1 cellular context compared by ENCODE assay signal in the genomic region with DNA sequence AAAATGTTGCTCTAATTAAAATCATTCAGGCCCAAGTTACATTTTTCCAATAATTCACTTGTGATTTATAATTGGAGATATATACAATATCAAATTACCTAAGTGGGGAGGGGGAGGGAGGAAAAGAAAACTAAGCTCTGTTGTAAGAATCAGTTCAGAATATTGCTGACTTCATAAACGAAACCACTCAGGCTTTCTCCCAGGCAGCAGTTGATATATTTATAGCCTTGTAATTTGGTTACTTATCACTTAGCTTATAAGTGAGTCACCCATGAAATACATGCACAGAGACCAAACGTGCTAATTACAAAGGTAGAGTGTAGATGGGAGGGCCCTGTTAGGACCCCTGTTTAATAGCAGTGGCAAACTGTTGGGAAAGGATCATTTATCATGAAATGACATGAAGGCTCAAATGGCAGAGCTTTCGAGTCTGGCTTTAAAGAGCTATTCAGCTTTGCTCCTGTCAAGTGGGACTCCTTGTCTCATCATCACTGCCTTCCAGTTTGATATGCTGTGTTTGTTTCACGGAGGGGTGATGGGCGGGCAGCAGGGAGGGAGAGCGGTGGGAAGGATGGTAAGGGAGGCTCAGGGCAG.
TF ChIP-seq lines count a peak whose summit lies in the region.

No MANE protein-coding gene starts in this region.

TF ChIP-seq in SK-N-SH treated with all-trans-retinoic acid at 6 μM for 48 hours, 23 proteins besides CTCF, POLR2A, EP300 and RAD21 (continued from another document):
- TF ChIP-seq, protein P1, sequence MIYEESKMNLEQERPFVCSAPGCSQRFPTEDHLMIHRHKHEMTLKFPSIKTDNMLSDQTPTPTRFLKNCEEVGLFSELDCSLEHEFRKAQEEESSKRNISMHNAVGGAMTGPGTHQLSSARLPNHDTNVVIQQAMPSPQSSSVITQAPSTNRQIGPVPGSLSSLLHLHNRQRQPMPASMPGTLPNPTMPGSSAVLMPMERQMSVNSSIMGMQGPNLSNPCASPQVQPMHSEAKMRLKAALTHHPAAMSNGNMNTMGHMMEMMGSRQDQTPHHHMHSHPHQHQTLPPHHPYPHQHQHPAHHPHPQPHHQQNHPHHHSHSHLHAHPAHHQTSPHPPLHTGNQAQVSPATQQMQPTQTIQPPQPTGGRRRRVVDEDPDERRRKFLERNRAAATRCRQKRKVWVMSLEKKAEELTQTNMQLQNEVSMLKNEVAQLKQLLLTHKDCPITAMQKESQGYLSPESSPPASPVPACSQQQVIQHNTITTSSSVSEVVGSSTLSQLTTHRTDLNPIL (CRISPR knock-in tag; IDR thresholded peaks at IDR 0.05; ENCODE audit: low read depth), result peak; percentile 75
- TF ChIP-seq, protein P2, sequence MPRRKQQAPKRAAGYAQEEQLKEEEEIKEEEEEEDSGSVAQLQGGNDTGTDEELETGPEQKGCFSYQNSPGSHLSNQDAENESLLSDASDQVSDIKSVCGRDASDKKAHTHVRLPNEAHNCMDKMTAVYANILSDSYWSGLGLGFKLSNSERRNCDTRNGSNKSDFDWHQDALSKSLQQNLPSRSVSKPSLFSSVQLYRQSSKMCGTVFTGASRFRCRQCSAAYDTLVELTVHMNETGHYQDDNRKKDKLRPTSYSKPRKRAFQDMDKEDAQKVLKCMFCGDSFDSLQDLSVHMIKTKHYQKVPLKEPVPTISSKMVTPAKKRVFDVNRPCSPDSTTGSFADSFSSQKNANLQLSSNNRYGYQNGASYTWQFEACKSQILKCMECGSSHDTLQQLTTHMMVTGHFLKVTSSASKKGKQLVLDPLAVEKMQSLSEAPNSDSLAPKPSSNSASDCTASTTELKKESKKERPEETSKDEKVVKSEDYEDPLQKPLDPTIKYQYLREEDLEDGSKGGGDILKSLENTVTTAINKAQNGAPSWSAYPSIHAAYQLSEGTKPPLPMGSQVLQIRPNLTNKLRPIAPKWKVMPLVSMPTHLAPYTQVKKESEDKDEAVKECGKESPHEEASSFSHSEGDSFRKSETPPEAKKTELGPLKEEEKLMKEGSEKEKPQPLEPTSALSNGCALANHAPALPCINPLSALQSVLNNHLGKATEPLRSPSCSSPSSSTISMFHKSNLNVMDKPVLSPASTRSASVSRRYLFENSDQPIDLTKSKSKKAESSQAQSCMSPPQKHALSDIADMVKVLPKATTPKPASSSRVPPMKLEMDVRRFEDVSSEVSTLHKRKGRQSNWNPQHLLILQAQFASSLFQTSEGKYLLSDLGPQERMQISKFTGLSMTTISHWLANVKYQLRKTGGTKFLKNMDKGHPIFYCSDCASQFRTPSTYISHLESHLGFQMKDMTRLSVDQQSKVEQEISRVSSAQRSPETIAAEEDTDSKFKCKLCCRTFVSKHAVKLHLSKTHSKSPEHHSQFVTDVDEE (CRISPR knock-in tag; IDR thresholded peaks at IDR 0.05), result peak; percentile 36; the same call in 1 of the 2 replicates
- TF ChIP-seq OSR1 (CRISPR knock-in tag; IDR thresholded peaks at IDR 0.05) (no peak), ZNF8 (CRISPR knock-in tag; IDR thresholded peaks at IDR 0.05) (no peak), ZNF565 (CRISPR knock-in tag; conservative IDR thresholded peaks at IDR 0.05; ENCODE audit: low read depth) (no peak), ARNTL (CRISPR knock-in tag; IDR thresholded peaks at IDR 0.05; ENCODE audit: borderline replicate concordance, low read depth) (no peak), SNAI2 (CRISPR knock-in tag; IDR thresholded peaks at IDR 0.05) (no peak), ISL1 (CRISPR knock-in tag; IDR thresholded peaks at IDR 0.05) (peak; percentile 99)
